In the genomic region with DNA sequence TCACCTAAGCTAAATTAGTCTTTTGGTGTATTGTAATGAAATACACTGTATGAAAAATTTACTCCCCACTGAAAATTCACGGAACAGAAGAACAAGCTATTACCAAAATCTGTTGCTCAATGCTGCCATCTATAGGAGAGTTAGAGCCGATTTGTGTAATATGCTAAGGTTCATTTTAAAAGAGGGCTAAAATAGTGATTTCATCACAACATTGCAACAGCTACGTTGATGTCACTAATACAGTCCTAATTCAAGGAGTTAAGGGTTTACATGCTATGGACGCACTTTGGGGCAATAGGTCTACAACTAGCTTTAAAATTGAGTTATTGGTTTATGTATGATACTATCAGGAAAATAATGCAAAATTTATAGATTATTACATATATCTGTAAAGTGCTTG, we compare ENCODE assay signal across 8 cellular contexts. TPM values are rescaled to one million over a fixed set of nuclear protein-coding genes. Genes with fewer than 3 reads are reported as not detected.
DNase-seq lines count a peak whose midpoint lies in the region; ATAC-seq and TF ChIP-seq lines count a peak whose summit lies in the region.

No MANE protein-coding gene starts in this region.

- POLR2A ChIA-PET in WTC11 (lab: Charles Lee) = interaction anchor here (0.7 kb wide), 1 partner anchor 607 kb away, joined by 3 read pairs; no protein-coding TSS in a partner anchor

- H3K36me3 Mint-ChIP-seq in WTC11 (no peaks in the 10 kb centered on the region), glutamatergic neuron (ENCODE audit: unreplicated experiment) (no peaks in the 10 kb centered on the region)
- no peaks in the 10 kb centered on the region for H3K36me3 Mint-ChIP-seq in activated T-cell treated with anti-CD3 and anti-CD28 coated beads, Interleukin-2, amount 50 U/mL, for 4 hours (ENCODE audit: insufficient read depth)

- H3K4me3 Mint-ChIP-seq in WTC11 (peak overlapping the region; percentile 85), glutamatergic neuron (ENCODE audit: unreplicated experiment) (no peak overlapping the region)
- no peak overlapping the region for H3K4me3 Mint-ChIP-seq in activated T-cell treated with anti-CD3 and anti-CD28 coated beads, Interleukin-2, amount 50 U/mL, for 4 hours

- CTCF ChIA-PET in WTC11 (lab: Charles Lee) = interaction anchor here (0.6 to 2.1 kb wide), 18 partner anchors 9 to 1137 kb away, joined by 3 to 12 read pairs (median 4); partner anchors contain the start of gene RHBDD1

- peaks cover 20% of the 10 kb centered on the region for H3K4me1 Mint-ChIP-seq in WTC11
- H3K4me1 Mint-ChIP-seq in glutamatergic neuron (ENCODE audit: low read depth, unreplicated experiment) = peaks cover 3% of the 10 kb centered on the region
- H3K4me1 Mint-ChIP-seq in activated T-cell treated with anti-CD3 and anti-CD28 coated beads, Interleukin-2, amount 50 U/mL, for 4 hours (ENCODE audit: low read depth) = peaks cover 20% of the 10 kb centered on the region

- TF ChIP-seq CTCF in AG09319 (IDR thresholded peaks at IDR 0.05; ENCODE audit: low read depth, low read length) = peak; percentile 68
- TF ChIP-seq CTCF in GM13977 (IDR thresholded peaks at IDR 0.05; ENCODE audit: extremely low read depth, insufficient read depth, missing control alignments) = peak; percentile 70
- peak; percentile 44; the same call in 1 of the 2 replicates for TF ChIP-seq CTCF in WTC11 (IDR thresholded peaks at IDR 0.05)
- TF ChIP-seq CTCF in glutamatergic neuron (IDR thresholded peaks at IDR 0.05; ENCODE audit: partially characterized antibody, unreplicated experiment) = peak; percentile 75

- H3K9me3 Mint-ChIP-seq in WTC11 (no peaks in the 10 kb centered on the region), glutamatergic neuron (ENCODE audit: unreplicated experiment) (peaks cover 4% of the 10 kb centered on the region)
- H3K9me3 Mint-ChIP-seq in activated T-cell treated with anti-CD3 and anti-CD28 coated beads, Interleukin-2, amount 50 U/mL, for 4 hours = no peaks in the 10 kb centered on the region

- DNase-seq in AG09319 (ENCODE audit: extremely low read depth, low read depth) = peak; percentile 73
- DNase-seq in GM13977 (ENCODE audit: low spot score) = peak; percentile 72
- DNase-seq in NCI-H2171 (lab: John Stamatoyannopoulos, UW) = peak; percentile 15
- no peak for DNase-seq in WTC11 (ENCODE audit: low spot score)
- DNase-seq in glutamatergic neuron = no peak
- peak; percentile 96 for DNase-seq in superior temporal gyrus (ENCODE audit: extremely low spot score)
- DNase-seq in activated T-cell treated with anti-CD3 and anti-CD28 coated beads, Interleukin-2, amount 50 U/mL, for 4 hours = no peak

- ATAC-seq in WTC11 (no peak), GM21360 (IDR thresholded peaks at IDR 0.05; ENCODE audit: unreplicated experiment) (no peak)
- no peak for ATAC-seq in activated T-cell treated with anti-CD3 and anti-CD28 coated beads, Interleukin-2, amount 50 U/mL, for 4 hours

- H3K27ac Mint-ChIP-seq in WTC11 (no peak overlapping the region), glutamatergic neuron (ENCODE audit: unreplicated experiment) (no peak overlapping the region)

- in situ Hi-C loops in GM13977 (cut with MboI; ENCODE audit: low pct_unique_long_range_greater_than_20kb, low sequenced_read_pairs, unreplicated experiment) = loop anchor here (25.0 kb wide), 4 partner anchors 310 to 1140 kb away; no protein-coding TSS in a partner anchor

- H3K27me3 Mint-ChIP-seq in WTC11 (ENCODE audit: low read depth) = no peaks in the 10 kb centered on the region
- H3K27me3 Mint-ChIP-seq in glutamatergic neuron (ENCODE audit: unreplicated experiment) = peaks cover 6% of the 10 kb centered on the region
- H3K27me3 Mint-ChIP-seq in activated T-cell treated with anti-CD3 and anti-CD28 coated beads, Interleukin-2, amount 50 U/mL, for 4 hours (ENCODE audit: low read depth) = peaks cover 18% of the 10 kb centered on the region

TF ChIP-seq in WTC11, 78 proteins besides CTCF, POLR2A, EP300 and RAD21:
- TF ChIP-seq AFF4 (CRISPR knock-in tag; IDR thresholded peaks at IDR 0.05; ENCODE audit: borderline replicate concordance) (no peak), GABPB1 (CRISPR knock-in tag; IDR thresholded peaks at IDR 0.05) (peak; percentile 87), ZNF396 (CRISPR knock-in tag; IDR thresholded peaks at IDR 0.05; ENCODE audit: borderline replicate concordance) (no peak)

RNA-seq across cellular contexts. Expression of gene IRS1, which starts 3.0 kb away (rescaled TPM):
- total RNA-seq in WTC11 (2021) (18.2 to 22.9 TPM (median 18.6 TPM) in 3 replicates), glutamatergic neuron (ENCODE audit: unreplicated experiment) (8.1 TPM)
- 1 to 10 TPM; 3.9 to 4.6 (median 4.6) TPM for total RNA-seq in activated T-cell treated with anti-CD3 and anti-CD28 coated beads, Interleukin-2, amount 50 U/mL, for 4 hours

RNA-seq across cellular contexts. Expression of gene RHBDD1, which starts 33.3 kb away (rescaled TPM):
- total RNA-seq in WTC11 (2021) (20.5 to 26.8 TPM (median 25.7 TPM) in 3 replicates), glutamatergic neuron (ENCODE audit: unreplicated experiment) (29.9 TPM)
- 10 to 100 TPM; 37.9 to 40.0 (median 38.7) TPM for total RNA-seq in activated T-cell treated with anti-CD3 and anti-CD28 coated beads, Interleukin-2, amount 50 U/mL, for 4 hours

Comparison
In these comparisons a context has a peak if more than half of its experiments do, and no peak if none do; other contexts are left out.
1. DNase-seq: peak in AG09319 (single experiment), GM13977 (single experiment), NCI-H2171 (single experiment) and superior temporal gyrus (single experiment); none in WTC11 (single experiment), glutamatergic neuron (single experiment) and activated T-cell treated with anti-CD3 and anti-CD28 coated beads, Interleukin-2, amount 50 U/mL, for 4 hours (single experiment).
2. Peak in every context shown above with its lines, with median percentiles within 50 percentile points of each other: CTCF ChIP-seq.